In genomic region chr20:62134735-62135231, GRCh38 we compare ENCODE assay signal across 1 cellular context.
TF ChIP-seq lines count a peak whose summit lies in the region.

No MANE protein-coding gene starts in this region.

TF ChIP-seq in HepG2, 621 proteins besides CTCF, POLR2A, EP300 and RAD21 (continued from another document and continues in another):
- TF ChIP-seq ZBED4 (CRISPR knock-in tag; IDR thresholded peaks at IDR 0.05; ENCODE audit: borderline replicate concordance) (peak; percentile 60; the same call in 1 of the 2 replicates), SRSF9 (IDR thresholded peaks at IDR 0.05; ENCODE audit: borderline replicate concordance, insufficient read depth, low read depth, low read length, poor library complexity, severe bottlenecking) (no peak), NKX3-1 (CRISPR knock-in tag; IDR thresholded peaks at IDR 0.05) (no peak), MXD4 (CRISPR knock-in tag; IDR thresholded peaks at IDR 0.05) (peak; percentile 53; the same call in 1 of the 2 replicates), CSRNP1 (CRISPR knock-in tag; IDR thresholded peaks at IDR 0.05) (peak; percentile 84), SAFB2 (CRISPR knock-in tag; IDR thresholded peaks at IDR 0.05; ENCODE audit: borderline replicate concordance, low read depth) (no peak), ZBTB4 (CRISPR knock-in tag; IDR thresholded peaks at IDR 0.05; ENCODE audit: borderline replicate concordance) (peak; percentile 50; the same call in 1 of the 2 replicates), SMYD3 (CRISPR knock-in tag; IDR thresholded peaks at IDR 0.05) (0 out of 2 replicates have a peak, but pooled peaks have one; percentile 40), ESRRA (CRISPR knock-in tag; IDR thresholded peaks at IDR 0.05; ENCODE audit: low read depth) (peak; percentile 89; the same call in 1 of the 2 replicates), KDM1A (CRISPR knock-in tag; IDR thresholded peaks at IDR 0.05) (peak; percentile 37; the same call in 1 of the 2 replicates), NBN (conservative IDR thresholded peaks at IDR 0.05) (no peak), ZNF446 (CRISPR knock-in tag; IDR thresholded peaks at IDR 0.05) (no peak), THAP11 (CRISPR knock-in tag; IDR thresholded peaks at IDR 0.05) (peak; percentile 72), AGO1 (IDR thresholded peaks at IDR 0.05; ENCODE audit: low read depth, low read length, poor library complexity, severe bottlenecking) (peak; percentile 85), WIZ (CRISPR knock-in tag; IDR thresholded peaks at IDR 0.05) (0 out of 2 replicates have a peak, but pooled peaks have one; percentile 61), ZFP36 (IDR thresholded peaks at IDR 0.05; ENCODE audit: borderline replicate concordance, low read depth, low read length, partially characterized antibody) (no peak), ZNF589 (CRISPR knock-in tag; conservative IDR thresholded peaks at IDR 0.05) (no peak), E2F5 (CRISPR knock-in tag; conservative IDR thresholded peaks at IDR 0.05) (no peak)
- TF ChIP-seq, protein P1, sequence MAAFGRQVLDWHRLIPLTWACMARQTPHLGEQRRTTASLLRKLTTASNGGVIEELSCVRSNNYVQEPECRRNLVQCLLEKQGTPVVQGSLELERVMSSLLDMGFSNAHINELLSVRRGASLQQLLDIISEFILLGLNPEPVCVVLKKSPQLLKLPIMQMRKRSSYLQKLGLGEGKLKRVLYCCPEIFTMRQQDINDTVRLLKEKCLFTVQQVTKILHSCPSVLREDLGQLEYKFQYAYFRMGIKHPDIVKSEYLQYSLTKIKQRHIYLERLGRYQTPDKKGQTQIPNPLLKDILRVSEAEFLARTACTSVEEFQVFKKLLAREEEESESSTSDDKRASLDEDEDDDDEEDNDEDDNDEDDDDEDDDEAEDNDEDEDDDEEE (CRISPR knock-in tag; IDR thresholded peaks at IDR 0.05), result no peak
- TF ChIP-seq, protein P2, sequence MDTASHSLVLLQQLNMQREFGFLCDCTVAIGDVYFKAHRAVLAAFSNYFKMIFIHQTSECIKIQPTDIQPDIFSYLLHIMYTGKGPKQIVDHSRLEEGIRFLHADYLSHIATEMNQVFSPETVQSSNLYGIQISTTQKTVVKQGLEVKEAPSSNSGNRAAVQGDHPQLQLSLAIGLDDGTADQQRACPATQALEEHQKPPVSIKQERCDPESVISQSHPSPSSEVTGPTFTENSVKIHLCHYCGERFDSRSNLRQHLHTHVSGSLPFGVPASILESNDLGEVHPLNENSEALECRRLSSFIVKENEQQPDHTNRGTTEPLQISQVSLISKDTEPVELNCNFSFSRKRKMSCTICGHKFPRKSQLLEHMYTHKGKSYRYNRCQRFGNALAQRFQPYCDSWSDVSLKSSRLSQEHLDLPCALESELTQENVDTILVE (CRISPR knock-in tag; IDR thresholded peaks at IDR 0.05), result peak; percentile 67; the same call in 1 of the 2 replicates
- TF ChIP-seq, protein P3, sequence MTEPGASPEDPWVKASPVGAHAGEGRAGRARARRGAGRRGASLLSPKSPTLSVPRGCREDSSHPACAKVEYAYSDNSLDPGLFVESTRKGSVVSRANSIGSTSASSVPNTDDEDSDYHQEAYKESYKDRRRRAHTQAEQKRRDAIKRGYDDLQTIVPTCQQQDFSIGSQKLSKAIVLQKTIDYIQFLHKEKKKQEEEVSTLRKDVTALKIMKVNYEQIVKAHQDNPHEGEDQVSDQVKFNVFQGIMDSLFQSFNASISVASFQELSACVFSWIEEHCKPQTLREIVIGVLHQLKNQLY (CRISPR knock-in tag; IDR thresholded peaks at IDR 0.05), result peak; percentile 50; the same call in 1 of the 2 replicates
- TF ChIP-seq, protein P4, sequence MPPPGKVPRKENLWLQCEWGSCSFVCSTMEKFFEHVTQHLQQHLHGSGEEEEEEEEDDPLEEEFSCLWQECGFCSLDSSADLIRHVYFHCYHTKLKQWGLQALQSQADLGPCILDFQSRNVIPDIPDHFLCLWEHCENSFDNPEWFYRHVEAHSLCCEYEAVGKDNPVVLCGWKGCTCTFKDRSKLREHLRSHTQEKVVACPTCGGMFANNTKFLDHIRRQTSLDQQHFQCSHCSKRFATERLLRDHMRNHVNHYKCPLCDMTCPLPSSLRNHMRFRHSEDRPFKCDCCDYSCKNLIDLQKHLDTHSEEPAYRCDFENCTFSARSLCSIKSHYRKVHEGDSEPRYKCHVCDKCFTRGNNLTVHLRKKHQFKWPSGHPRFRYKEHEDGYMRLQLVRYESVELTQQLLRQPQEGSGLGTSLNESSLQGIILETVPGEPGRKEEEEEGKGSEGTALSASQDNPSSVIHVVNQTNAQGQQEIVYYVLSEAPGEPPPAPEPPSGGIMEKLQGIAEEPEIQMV (CRISPR knock-in tag; IDR thresholded peaks at IDR 0.05; ENCODE audit: low read depth), result no peak
- TF ChIP-seq, protein P5, sequence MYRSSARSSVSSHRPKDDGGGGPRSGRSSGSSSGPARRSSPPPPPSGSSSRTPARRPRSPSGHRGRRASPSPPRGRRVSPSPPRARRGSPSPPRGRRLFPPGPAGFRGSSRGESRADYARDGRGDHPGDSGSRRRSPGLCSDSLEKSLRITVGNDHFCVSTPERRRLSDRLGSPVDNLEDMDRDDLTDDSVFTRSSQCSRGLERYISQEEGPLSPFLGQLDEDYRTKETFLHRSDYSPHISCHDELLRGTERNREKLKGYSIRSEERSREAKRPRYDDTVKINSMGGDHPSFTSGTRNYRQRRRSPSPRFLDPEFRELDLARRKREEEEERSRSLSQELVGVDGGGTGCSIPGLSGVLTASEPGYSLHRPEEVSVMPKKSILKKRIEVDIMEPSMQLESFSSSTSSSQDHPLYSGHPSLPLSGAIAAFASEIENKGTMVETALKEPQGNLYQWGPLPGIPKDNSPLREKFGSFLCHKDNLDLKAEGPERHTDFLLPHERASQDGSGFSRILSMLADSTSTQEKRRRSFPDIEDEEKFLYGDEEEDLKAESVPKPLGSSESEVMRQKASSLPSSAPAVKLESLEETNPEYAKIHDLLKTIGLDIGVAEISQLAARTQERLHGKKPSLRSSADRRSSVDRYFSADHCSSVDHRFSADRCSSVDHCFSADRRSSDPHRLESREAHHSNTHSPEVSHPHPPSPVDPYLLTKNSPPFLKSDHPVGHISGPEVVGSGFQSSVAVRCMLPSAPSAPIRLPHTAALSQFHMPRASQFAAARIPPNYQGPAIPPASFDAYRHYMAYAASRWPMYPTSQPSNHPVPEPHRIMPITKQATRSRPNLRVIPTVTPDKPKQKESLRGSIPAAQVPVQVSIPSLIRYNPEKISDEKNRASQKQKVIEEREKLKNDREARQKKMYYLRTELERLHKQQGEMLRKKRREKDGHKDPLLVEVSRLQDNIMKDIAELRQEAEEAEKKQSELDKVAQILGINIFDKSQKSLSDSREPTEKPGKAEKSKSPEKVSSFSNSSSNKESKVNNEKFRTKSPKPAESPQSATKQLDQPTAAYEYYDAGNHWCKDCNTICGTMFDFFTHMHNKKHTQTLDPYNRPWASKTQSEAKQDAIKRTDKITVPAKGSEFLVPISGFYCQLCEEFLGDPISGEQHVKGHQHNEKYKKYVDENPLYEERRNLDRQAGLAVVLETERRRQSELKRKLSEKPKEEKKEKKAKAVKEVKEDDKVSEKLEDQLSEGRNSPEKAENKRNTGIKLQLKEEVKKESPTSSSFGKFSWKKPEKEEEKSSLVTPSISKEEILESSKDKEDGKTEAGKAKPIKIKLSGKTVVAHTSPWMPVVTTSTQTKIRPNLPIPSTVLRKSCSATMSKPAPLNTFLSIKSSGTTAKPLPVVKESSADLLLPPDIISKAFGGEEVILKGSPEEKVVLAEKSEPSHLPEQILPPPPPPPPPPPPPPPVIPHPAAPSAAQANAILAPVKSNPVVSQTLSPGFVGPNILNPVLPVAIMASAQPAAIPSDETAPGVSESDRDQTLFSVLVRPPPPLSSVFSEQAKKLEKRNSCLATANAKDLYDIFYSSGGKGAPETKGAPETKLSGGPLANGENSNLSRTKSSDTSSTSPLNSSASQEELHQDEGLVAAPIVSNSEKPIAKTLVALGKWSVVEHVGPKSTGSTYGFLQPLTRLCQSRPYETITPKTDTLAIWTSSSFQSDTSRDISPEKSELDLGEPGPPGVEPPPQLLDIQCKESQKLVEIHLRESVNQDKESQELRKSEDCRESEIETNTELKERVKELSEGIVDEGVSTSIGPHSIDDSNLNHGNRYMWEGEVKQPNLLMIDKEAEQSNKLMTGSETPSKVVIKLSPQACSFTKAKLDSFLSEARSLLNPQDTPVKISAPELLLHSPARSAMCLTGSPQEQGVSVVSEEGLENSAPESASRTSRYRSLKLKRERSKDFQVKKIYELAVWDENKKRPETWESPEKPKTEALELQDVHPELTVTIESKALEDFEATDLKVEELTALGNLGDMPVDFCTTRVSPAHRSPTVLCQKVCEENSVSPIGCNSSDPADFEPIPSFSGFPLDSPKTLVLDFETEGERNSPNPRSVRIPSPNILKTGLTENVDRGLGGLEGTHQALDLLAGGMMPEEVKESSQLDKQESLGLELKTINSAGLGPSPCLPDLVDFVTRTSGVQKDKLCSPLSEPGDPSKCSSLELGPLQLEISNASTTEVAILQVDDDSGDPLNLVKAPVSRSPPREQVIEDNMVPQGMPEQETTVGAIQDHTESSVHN (CRISPR knock-in tag; IDR thresholded peaks at IDR 0.05), result peak; percentile 84; the same call in 1 of the 2 replicates
